In genomic region chr19:58033741-58034475, GRCh38 we compare ENCODE assay signal across 8 cellular contexts. TPM values are rescaled to one million over a fixed set of nuclear protein-coding genes. Genes with fewer than 3 reads are reported as not detected.
DNase-seq lines count a peak whose midpoint lies in the region; ATAC-seq and TF ChIP-seq lines count a peak whose summit lies in the region.

ZSCAN1 (plus strand) TSS chr19:58034025; CDS start chr19:58037837, 3,812 bp downstream.

- peak within 1 kb of the TSS; percentile 45 to 79 (median 51) for H3K4me3 Mint-ChIP-seq in immature natural killer cell

- H3K4me3 ChIP-seq in AG10803 (ENCODE audit: low read length) (peak within 1 kb of the TSS; percentile 33), cardiac fibroblast (replicated peaks in 1 of 2; ENCODE audit: low read depth in 2 of 2, low read length in 2 of 2) (peak within 1 kb of the TSS; percentile 31 to 41), skin epidermis (peak within 1 kb of the TSS in 4 of 7 experiments; percentile 1 to 38 (median 24))

- ATAC-seq in HG03039 (IDR thresholded peaks at IDR 0.05; ENCODE audit: unreplicated experiment) = no peak
- no peak for ATAC-seq in HG02884 (IDR thresholded peaks at IDR 0.05; ENCODE audit: unreplicated experiment)

- peak within 1 kb of the TSS in 1 of 21 experiments; percentile 60 for H3K27ac ChIP-seq in skin epidermis

- TF ChIP-seq CTCF in AG10803 (conservative IDR thresholded peaks at IDR 0.05; ENCODE audit: low read length) (no peak), cardiac fibroblast (IDR thresholded peaks at IDR 0.05; ENCODE audit: low read depth, low read length) (no peak)

- peaks cover 0 to 8% of the 10 kb centered on the region in 2 donors for H3K4me1 Mint-ChIP-seq in immature natural killer cell

- peak within 1 kb of the TSS in 4 of 6 donors; percentile 10 to 58 (median 32) for H3K27ac Mint-ChIP-seq in immature natural killer cell

- peaks cover 10 to 19% (median 10%) of the 10 kb centered on the region in 3 donors for H3K27me3 Mint-ChIP-seq in immature natural killer cell (ENCODE audit: low read depth in 3 of 3)

- H3K9me3 Mint-ChIP-seq in immature natural killer cell = peaks cover 15 to 37% (median 20%) of the 10 kb centered on the region in 6 donors

- DNase-seq in AG10803 (ENCODE audit: low read depth) (peak; percentile 58), NCI-H2227 (lab: John Stamatoyannopoulos, UW; ENCODE audit: unreplicated experiment) (peak; percentile 89), cardiac fibroblast (ENCODE audit: low read depth in 2 of 2) (peak; percentile 73 to 79), immature natural killer cell (peak; percentile 62 to 79 (median 66)), GM19238 (ENCODE audit: insufficient read length, low spot score) (no peak)

- peaks cover 0 to 7% (median 5%) of the 10 kb centered on the region in 3 donors for H3K36me3 Mint-ChIP-seq in immature natural killer cell

RNA-seq across cellular contexts. Expression of gene ZSCAN1, which starts in this region (rescaled TPM):
- polyA plus RNA-seq in immature natural killer cell = under 1 TPM in 1 of 3 donors, not detected in 2; 0.46 TPM

Comparison
In these comparisons a context has a peak if more than half of its experiments do, and no peak if none do; other contexts are left out.
1. Peak in DNase-seq in immature natural killer cell; RNA of the gene not detected or under 1 TPM.